Comparison of ENCODE assay signal across 14 cellular contexts in genomic region chr1:192626366-192627179, GRCh38. TPM values are rescaled to one million over a fixed set of nuclear protein-coding genes. Genes with fewer than 3 reads are reported as not detected.
DNase-seq lines count a peak whose midpoint lies in the region; ATAC-seq and TF ChIP-seq lines count a peak whose summit lies in the region.
"Had no signal": no experiment of that assay in that cellular context is flagged by ENCODE, and none has a peak within 500 bp of the region (broad histone marks: within the 10 kb centered on the region; RNA-seq: fewer than 3 reads in every experiment).

No MANE protein-coding gene starts in this region.

- in situ Hi-C loops in mammary epithelial cell (cut with MboI; ENCODE audit: low sequenced_read_pairs in 2 of 2) = no loop called here

- peaks cover 41% of the 10 kb centered on the region for H3K4me1 ChIP-seq in left ventricle myocardium inferior
- H3K4me1 ChIP-seq in MM.1S (ENCODE audit: low read length) = peaks cover 34% of the 10 kb centered on the region
- H3K4me1 ChIP-seq in mammary epithelial cell (ENCODE audit: insufficient read depth, low read length) = no peaks in the 10 kb centered on the region
- H3K4me1 ChIP-seq in osteoblast (ENCODE audit: insufficient read depth, low read length) = no peaks in the 10 kb centered on the region
- H3K4me1 ChIP-seq: A549 had no signal

- H3K9ac ChIP-seq in MM.1S (ENCODE audit: low read length) (no peak overlapping the region), mammary epithelial cell (ENCODE audit: insufficient read depth, low read length) (no peak overlapping the region)

- WGBS in mammary epithelial cell (ENCODE audit: low coverage, missing lambda C conversion rate) = 48% methylated on average over 3 of the region's 3 CpGs

- no peaks in the 10 kb centered on the region for H3K36me3 ChIP-seq in left ventricle myocardium inferior
- no peaks in the 10 kb centered on the region for H3K36me3 ChIP-seq in MM.1S (replicated peaks; ENCODE audit: insufficient read depth, low read length)
- no peaks in the 10 kb centered on the region for H3K36me3 ChIP-seq in mammary epithelial cell (ENCODE audit: insufficient read depth, low read length)
- H3K36me3 ChIP-seq in osteoblast (ENCODE audit: insufficient read depth, low read length) = no peaks in the 10 kb centered on the region
- H3K36me3 ChIP-seq: pancreas had no signal

- H3K9me2 ChIP-seq in MM.1S (replicated peaks; ENCODE audit: insufficient read depth, low read length) = no peaks in the 10 kb centered on the region

- no peak overlapping the region for H3K4me3 ChIP-seq in left ventricle myocardium inferior
- no peak overlapping the region; the same call in 1 of the 2 replicates for H3K4me3 ChIP-seq in MM.1S (ENCODE audit: low read length)
- no peak overlapping the region for H3K4me3 ChIP-seq in mammary epithelial cell (replicated peaks in 1 of 3; ENCODE audit: insufficient read depth in 1 of 3, low read depth in 2 of 3, low read length in 3 of 3)
- no peak overlapping the region for H3K4me3 ChIP-seq in osteoblast (ENCODE audit: insufficient read depth, low read length)
- H3K4me3 ChIP-seq: A549, pancreas had no signal

- TF ChIP-seq CTCF in left ventricle myocardium inferior (IDR thresholded peaks at IDR 0.05; ENCODE audit: borderline replicate concordance) (no peak), MM.1S (IDR thresholded peaks at IDR 0.05; ENCODE audit: low read length) (no peak), mammary epithelial cell (conservative IDR thresholded peaks at IDR 0.05 in 1 of 2, IDR thresholded peaks at IDR 0.05 in 1 of 2; ENCODE audit: extremely low read depth in 1 of 2, insufficient read depth in 1 of 2, low read depth in 1 of 2, low read length in 2 of 2) (no peak), osteoblast (IDR thresholded peaks at IDR 0.05; ENCODE audit: extremely low read depth, low read depth, low read length) (no peak)

- DNase-seq in Right ventricle myocardium superior (peak; percentile 31), left ventricle myocardium inferior (no peak), MM.1S (no peak), mammary epithelial cell (no peak), osteoblast (ENCODE audit: insufficient read length, low spot score, missing footprints) (no peak), 8988T (no peak)
- DNase-seq in stimulated activated naive B cell treated with anti-CD40 and anti-IgM and Interleukin-4, amounts not matched to agents 10 μg/mL and 1 μg/mL and 100 μg/mL, for 72 hours = no peak
- DNase-seq: activated T-cell treated with anti-CD3 and anti-CD28 coated beads, Interleukin-2, amount 50 U/mL, for 4 hours; dermis blood vessel endothelial cell; pancreas had no signal

- H3K79me2 ChIP-seq in MM.1S (ENCODE audit: low read length) (no peaks in the 10 kb centered on the region), mammary epithelial cell (ENCODE audit: insufficient read depth, low read length) (no peaks in the 10 kb centered on the region), osteoblast (ENCODE audit: insufficient read depth, low read length) (no peaks in the 10 kb centered on the region)

- H4K20me1 ChIP-seq in MM.1S (ENCODE audit: insufficient read depth, low read length) (no peaks in the 10 kb centered on the region), mammary epithelial cell (ENCODE audit: insufficient read depth, low read length) (no peaks in the 10 kb centered on the region), osteoblast (ENCODE audit: insufficient read depth, low read length) (no peaks in the 10 kb centered on the region)

- H3K9me3 Mint-ChIP-seq in stimulated activated naive B cell treated with anti-CD40 and anti-IgM and Interleukin-4, amounts not matched to agents 10 μg/mL and 1 μg/mL and 100 μg/mL, for 72 hours = peaks cover 0 to 4% of the 10 kb centered on the region in 2 donors
- H3K9me3 Mint-ChIP-seq: activated T-cell treated with anti-CD3 and anti-CD28 coated beads, Interleukin-2, amount 50 U/mL, for 4 hours had no signal

- peaks cover 9% of the 10 kb centered on the region; the same call in 1 of the 2 replicates for H3F3A ChIP-seq in MM.1S (ENCODE audit: insufficient read depth, low read length)

- dilution Hi-C loops in mammary epithelial cell (cut with HindIII; ENCODE audit: low sequenced_read_pairs) = no loop called here

- H3K36me3 Mint-ChIP-seq in stimulated activated naive B cell treated with anti-CD40 and anti-IgM and Interleukin-4, amounts not matched to agents 10 μg/mL and 1 μg/mL and 100 μg/mL, for 72 hours = peaks cover 0 to 3% of the 10 kb centered on the region in 2 donors

- H3K4me2 ChIP-seq in MM.1S (ENCODE audit: low read depth, low read length) (peak overlapping the region; percentile 33; the same call in 1 of the 2 replicates), mammary epithelial cell (ENCODE audit: insufficient read depth, low read depth, low read length) (no peak overlapping the region), osteoblast (ENCODE audit: insufficient read depth, low read length) (no peak overlapping the region)
- H3K4me2 ChIP-seq: A549 had no signal

- peaks cover 61 to 74% of the 10 kb centered on the region in 2 donors for H3K27me3 Mint-ChIP-seq in stimulated activated naive B cell treated with anti-CD40 and anti-IgM and Interleukin-4, amounts not matched to agents 10 μg/mL and 1 μg/mL and 100 μg/mL, for 72 hours

- CTCF ChIA-PET in mammary epithelial cell (lab: Charles Lee; ENCODE audit: low non-redundant PET) = no interaction called here

- H3K9me3 ChIP-seq in left ventricle myocardium inferior (replicated peaks) (no peaks in the 10 kb centered on the region), MM.1S (replicated peaks; ENCODE audit: insufficient read depth, low read length) (no peaks in the 10 kb centered on the region), mammary epithelial cell (replicated peaks; ENCODE audit: insufficient read depth, low read length) (no peaks in the 10 kb centered on the region), osteoblast (ENCODE audit: low read depth, low read length) (no peaks in the 10 kb centered on the region)
- H3K9me3 ChIP-seq: A549, pancreas had no signal

- intact Hi-C loops in Right ventricle myocardium superior (cut with DNase I) = no loop called here
- intact Hi-C loops in left ventricle myocardium inferior (cut with micrococcal nuclease) = no loop called here
- intact Hi-C loops in mammary epithelial cell (cut with micrococcal nuclease) = no loop called here

- H3K27ac ChIP-seq in left ventricle myocardium inferior (replicated peaks) (no peak overlapping the region), MM.1S (ENCODE audit: low read length) (peak overlapping the region; percentile 35; the same call in 1 of the 2 replicates), mammary epithelial cell (ENCODE audit: insufficient read depth, low read depth, low read length) (no peak overlapping the region), osteoblast (ENCODE audit: low read depth, low read length) (no peak overlapping the region)
- H3K27ac ChIP-seq: A549, pancreas had no signal

- H3K27me3 ChIP-seq in left ventricle myocardium inferior (ENCODE audit: low read depth) = no peaks in the 10 kb centered on the region
- no peaks in the 10 kb centered on the region for H3K27me3 ChIP-seq in MM.1S (replicated peaks; ENCODE audit: insufficient read depth, low read length)
- H3K27me3 ChIP-seq in mammary epithelial cell (ENCODE audit: insufficient read depth, low read length) = peaks cover 2% of the 10 kb centered on the region
- H3K27me3 ChIP-seq in osteoblast (ENCODE audit: insufficient read depth, low read length) = no peaks in the 10 kb centered on the region
- H3K27me3 ChIP-seq: pancreas had no signal

- peak overlapping the region; percentile 17 for H3K27ac Mint-ChIP-seq in stimulated activated naive B cell treated with anti-CD40 and anti-IgM and Interleukin-4, amounts not matched to agents 10 μg/mL and 1 μg/mL and 100 μg/mL, for 72 hours

- peak overlapping the region; percentile 30 to 36 for H3K4me3 Mint-ChIP-seq in stimulated activated naive B cell treated with anti-CD40 and anti-IgM and Interleukin-4, amounts not matched to agents 10 μg/mL and 1 μg/mL and 100 μg/mL, for 72 hours
- H3K4me3 Mint-ChIP-seq: activated T-cell treated with anti-CD3 and anti-CD28 coated beads, Interleukin-2, amount 50 U/mL, for 4 hours had no signal

- no TSS peak for BruUV-seq in mammary epithelial cell (replicated peaks; lab: Mats Ljungman, UMichigan)

- ATAC-seq in Right ventricle myocardium superior (ENCODE audit: poor library complexity) (peak; percentile 78), HG02852 (IDR thresholded peaks at IDR 0.05; ENCODE audit: unreplicated experiment) (peak; percentile 82)
- ATAC-seq in stimulated activated naive B cell treated with anti-CD40 and anti-IgM and Interleukin-4, amounts not matched to agents 10 μg/mL and 1 μg/mL and 100 μg/mL, for 72 hours (replicated peaks) = peak; percentile 96 to 97
- ATAC-seq: A549; activated T-cell treated with anti-CD3 and anti-CD28 coated beads, Interleukin-2, amount 50 U/mL, for 4 hours had no signal

- peak overlapping the region; percentile 21 for H2AFZ ChIP-seq in MM.1S (ENCODE audit: low read length)
- no peak overlapping the region for H2AFZ ChIP-seq in mammary epithelial cell (ENCODE audit: low read depth, low read length)
- H2AFZ ChIP-seq in osteoblast (ENCODE audit: low read length) = no peak overlapping the region

- H3K4me1 Mint-ChIP-seq in stimulated activated naive B cell treated with anti-CD40 and anti-IgM and Interleukin-4, amounts not matched to agents 10 μg/mL and 1 μg/mL and 100 μg/mL, for 72 hours = peaks cover 14 to 34% of the 10 kb centered on the region in 2 donors

RNA-seq across cellular contexts. Expression of gene RGS13, which starts 9.4 kb away (rescaled TPM):
- total RNA-seq in Right ventricle myocardium superior = 0.30 TPM
- 0.22 TPM for total RNA-seq in left ventricle myocardium inferior
- total RNA-seq in mammary epithelial cell = not detected
- not detected for polyA plus RNA-seq in mammary epithelial cell
- polyA minus RNA-seq in mammary epithelial cell = not detected
- total RNA-seq in osteoblast = not detected in 2 replicates
- total RNA-seq: activated T-cell treated with anti-CD3 and anti-CD28 coated beads, Interleukin-2, amount 50 U/mL, for 4 hours; dermis blood vessel endothelial cell; SK-MEL-5 had no signal
- polyA plus RNA-seq: A549 had no signal

RNA-seq across cellular contexts. Expression of gene RGS1, which starts 51.0 kb away (rescaled TPM):
- total RNA-seq in Right ventricle myocardium superior = 0.65 TPM
- total RNA-seq in left ventricle myocardium inferior = 0.74 TPM
- total RNA-seq in mammary epithelial cell = not detected
- polyA plus RNA-seq in mammary epithelial cell = not detected
- not detected for polyA minus RNA-seq in mammary epithelial cell
- not detected in 2 replicates for total RNA-seq in osteoblast
- total RNA-seq: dermis blood vessel endothelial cell, M059J had no signal
- polyA plus RNA-seq: A549 had no signal
